ENCODE assay signal across 17 cellular contexts in genomic region chr3:105315827-105316226, GRCh38. TPM values are rescaled to one million over a fixed set of nuclear protein-coding genes. Genes with fewer than 3 reads are reported as not detected.
DNase-seq lines count a peak whose midpoint lies in the region; ATAC-seq, FAIRE-seq and TF ChIP-seq lines count a peak whose summit lies in the region.
"Had no signal": no experiment of that assay in that cellular context is flagged by ENCODE, and none has a peak within 500 bp of the region (broad histone marks: within the 10 kb centered on the region; RNA-seq: fewer than 3 reads in every experiment).

No MANE protein-coding gene starts in this region.

- no peak for TF ChIP-seq POLR2A in H54 (IDR thresholded peaks at IDR 0.05; ENCODE audit: low read depth, low read length)

- H3K9me3 ChIP-seq in upper lobe of right lung: no peaks in the 10 kb centered on the region
- H3K9me3 ChIP-seq: HAP-1 had no signal

- no peaks in the 10 kb centered on the region for H3K4me1 ChIP-seq in upper lobe of right lung
- H3K4me1 ChIP-seq: HAP-1 had no signal

- DNase-seq in NCI-H2171 treated with DMSO at 0.1 percent for 48 hours (lab: John Stamatoyannopoulos, UW) (peak; percentile 31), NCI-H2171 (lab: John Stamatoyannopoulos, UW) (no peak), H54 (ENCODE audit: insufficient read length, low spot score) (no peak), inferior parietal cortex (ENCODE audit: extremely low spot score) (peak; percentile 11), upper lobe of right lung (no peak), COLO829 (ENCODE audit: low spot score) (no peak), dermis blood vessel endothelial cell (no peak)
- DNase-seq: CD8-positive, alpha-beta T cell; COR-L47; DMS 273 treated with DMSO at 0.1 percent for 48 hours; DMS79; GDM1; KBM-7 had no signal

- peak; percentile 60 for FAIRE-seq in H54 (lab: Jason Lieb, UNC)
- FAIRE-seq: H1, HTR-8/SVneo had no signal

- intact Hi-C loops in upper lobe of right lung (cut with DNase I): no loop called here

- ATAC-seq in upper lobe of right lung: no peak
- ATAC-seq: CD8-positive, alpha-beta T cell had no signal

- no peak overlapping the region for H3K4me3 ChIP-seq in upper lobe of right lung
- H3K4me3 ChIP-seq: BLaER1 treated with 17β-estradiol and CSF1 and Interleukin-3, amounts not matched to agents 10 nM and 100 nM; HAP-1 had no signal

- peak overlapping the region; percentile 33 for H3K27ac ChIP-seq in upper lobe of right lung

- H3K36me3 ChIP-seq in upper lobe of right lung: no peaks in the 10 kb centered on the region
- H3K36me3 ChIP-seq: BLaER1 treated with 17β-estradiol and CSF1 and Interleukin-3, amounts not matched to agents 10 nM and 100 nM; HAP-1 had no signal

- H3K27me3 ChIP-seq in upper lobe of right lung: no peaks in the 10 kb centered on the region
- H3K27me3 ChIP-seq: BLaER1 treated with 17β-estradiol and CSF1 and Interleukin-3, amounts not matched to agents 10 nM and 100 nM had no signal

- no peak for TF ChIP-seq CTCF in upper lobe of right lung (IDR thresholded peaks at IDR 0.05)

RNA-seq across cellular contexts. Expression of gene ALCAM, which starts 50.9 kb away (rescaled TPM):
- total RNA-seq in upper lobe of right lung (202 TPM), dermis blood vessel endothelial cell (49.7 and 115 TPM in 2 replicates)

Comparison
In these comparisons a context has a peak if more than half of its experiments do, and no peak if none do; other contexts are left out.
1. DNase-seq: peak in NCI-H2171 treated with DMSO at 0.1 percent for 48 hours (single experiment) and inferior parietal cortex (single experiment); none in NCI-H2171 (single experiment), H54 (single experiment), upper lobe of right lung (single experiment), COLO829 (single experiment) and dermis blood vessel endothelial cell (single experiment).